In genomic region chr15:80058851-80059785, GRCh38 we compare ENCODE assay signal across 9 cellular contexts. TPM values are rescaled to one million over a fixed set of nuclear protein-coding genes. Genes with fewer than 3 reads are reported as not detected.
DNase-seq lines count a peak whose midpoint lies in the region; ATAC-seq, FAIRE-seq and TF ChIP-seq lines count a peak whose summit lies in the region.
"Had no signal": no experiment of that assay in that cellular context is flagged by ENCODE, and none has a peak within 500 bp of the region (broad histone marks: within the 10 kb centered on the region; RNA-seq: fewer than 3 reads in every experiment).

Gene ZFAND6, plus strand, starts transcription at chr15:80059676. Its CDS starts 60,669 bp downstream, at chr15:80120345.

- H3K4me3 ChIP-seq in WI38 (ENCODE audit: low read depth, low read length) (peak within 1 kb of the TSS; percentile 70), bronchial epithelial cell (ENCODE audit: low read depth, low read length) (peak within 1 kb of the TSS; percentile 71)

- FAIRE-seq in bronchial epithelial cell (lab: Jason Lieb, UNC): no peak
- FAIRE-seq: colon had no signal

- ATAC-seq in GM18907 (IDR thresholded peaks at IDR 0.05; ENCODE audit: unreplicated experiment) (peak; percentile 84), HG03159 (IDR thresholded peaks at IDR 0.05; ENCODE audit: unreplicated experiment) (peak; percentile 79)

- TF ChIP-seq CTCF in WI38 (IDR thresholded peaks at IDR 0.05; ENCODE audit: low read depth, low read length): no peak
- TF ChIP-seq CTCF in bronchial epithelial cell (IDR thresholded peaks at IDR 0.05; ENCODE audit: insufficient read depth, low read length, severe bottlenecking): no peak

- DNase-seq in AG08395 (ENCODE audit: low spot score) (peak; percentile 96), NCI-H2227 treated with DMSO at 0.1 percent for 48 hours (lab: John Stamatoyannopoulos, UW) (peak; percentile 83), bronchial epithelial cell (ENCODE audit: low read depth) (peak; percentile 84), iPS-NIHi7 (ENCODE audit: extremely low spot score) (peak; percentile 97), smooth muscle cell of the brain vasculature (ENCODE audit: low read depth, low spot score) (peak; percentile 80)

- no peaks in the 10 kb centered on the region for H3K36me3 ChIP-seq in bronchial epithelial cell (ENCODE audit: control insufficient read depth, insufficient read depth, low read length)

- H3K27me3 ChIP-seq in bronchial epithelial cell (ENCODE audit: control insufficient read depth, insufficient read depth, low read length): no peaks in the 10 kb centered on the region

RNA-seq across cellular contexts. Expression of gene ZFAND6, which starts in this region (rescaled TPM):
- 186 and 218 TPM in 2 replicates for total RNA-seq in bronchial epithelial cell

Comparison
In these comparisons a context has a peak if more than half of its experiments do, and no peak if none do; other contexts are left out.
1. Peak in every context shown above with its lines: DNase-seq, ATAC-seq and H3K4me3 ChIP-seq.